ENCODE assay signal across 8 cellular contexts in genomic region chr20:19947611-19948264, GRCh38.
A peak's percentile ranks its signal among the peaks of the same experiment; 100 is the strongest.
DNase-seq lines count a peak whose midpoint lies in the region; ATAC-seq and TF ChIP-seq lines count a peak whose summit lies in the region.

No MANE protein-coding gene starts in this region.

- 54 to 73% methylated on average over 9 to 10 of the region's 10 CpGs for WGBS in esophagus squamous epithelium, 2 donors

- H3K27ac ChIP-seq in esophagus squamous epithelium = peak overlapping the region; percentile 13 to 76 (median 52)

- intact Hi-C loops in esophagus squamous epithelium (cut with DNase I) = no loop called here

- no peak for TF ChIP-seq POLR2A in esophagus squamous epithelium (IDR thresholded peaks at IDR 0.05)

- H3K27me3 ChIP-seq in esophagus squamous epithelium = no peaks in the 10 kb centered on the region

- H3K4me3 ChIP-seq in esophagus squamous epithelium = no peak overlapping the region

- peaks cover 0 to 50% (median 0%) of the 10 kb centered on the region in 3 donors for H3K36me3 ChIP-seq in esophagus squamous epithelium

- peaks cover 16 to 55% (median 41%) of the 10 kb centered on the region in 3 donors for H3K4me1 ChIP-seq in esophagus squamous epithelium

- ATAC-seq in GM19468 (IDR thresholded peaks at IDR 0.05; ENCODE audit: extremely low read depth, unreplicated experiment) = peak; percentile 38
- peak; percentile 81 for ATAC-seq in HG03520 (IDR thresholded peaks at IDR 0.05; ENCODE audit: unreplicated experiment)
- no peak for ATAC-seq in HG02763 (IDR thresholded peaks at IDR 0.05; ENCODE audit: unreplicated experiment)

- H3K9me3 ChIP-seq in esophagus squamous epithelium = no peaks in the 10 kb centered on the region

- no peak for TF ChIP-seq CTCF in esophagus squamous epithelium (IDR thresholded peaks at IDR 0.05)

- DNase-seq in DMS 273 treated with DMSO at 0.1 percent for 48 hours (lab: John Stamatoyannopoulos, UW) (peak; percentile 17), esophagus squamous epithelium (lab: John Stamatoyannopoulos, UW) (no peak), middle frontal gyrus (ENCODE audit: extremely low spot score, low spot score) (no peak), nucleus accumbens (lab: John Stamatoyannopoulos, UW) (no peak)
- DNase-seq in stimulated activated naive CD4-positive, alpha-beta T cell treated with Interleukin-2 at 50 U/mL for 16 hours (lab: John Stamatoyannopoulos, UW) = no peak
